10 cellular contexts compared by ENCODE assay signal in the genomic region with DNA sequence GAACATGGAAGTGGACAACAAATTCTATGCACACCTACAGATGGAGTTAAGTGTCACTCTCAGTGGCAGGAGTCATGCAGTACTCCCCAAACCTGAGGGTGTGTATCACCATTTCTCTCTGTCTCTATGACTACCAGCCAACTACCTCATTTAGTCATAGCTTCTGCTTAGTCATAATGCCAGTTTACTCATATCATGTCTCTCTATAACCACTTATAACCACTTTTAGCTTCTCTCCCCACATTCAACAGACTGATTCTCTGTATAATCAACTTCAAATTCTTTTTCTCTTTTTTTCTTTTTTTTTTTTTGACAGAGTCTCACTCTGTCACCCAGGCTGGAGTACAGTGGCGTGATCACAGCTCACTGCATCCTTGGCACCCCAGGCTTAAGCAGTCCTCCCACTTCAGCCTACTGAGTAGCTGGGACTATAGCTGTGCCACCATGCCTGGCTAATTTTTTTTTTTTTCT. TPM values are rescaled to one million over a fixed set of nuclear protein-coding genes. Genes with fewer than 3 reads are reported as not detected.
DNase-seq lines count a peak whose midpoint lies in the region; ATAC-seq, FAIRE-seq and TF ChIP-seq lines count a peak whose summit lies in the region.
"Had no signal": no experiment of that assay in that cellular context is flagged by ENCODE, and none has a peak within 500 bp of the region (broad histone marks: within the 10 kb centered on the region; RNA-seq: fewer than 3 reads in every experiment).

No MANE protein-coding gene starts in this region.

- H3K27me3 ChIP-seq in keratinocyte (ENCODE audit: control insufficient read depth, extremely low read depth, insufficient read depth, low read length): no peaks in the 10 kb centered on the region
- H3K27me3 ChIP-seq: pancreas had no signal

- H3K9me3 ChIP-seq in keratinocyte (ENCODE audit: control insufficient read depth, low read depth, low read length): no peaks in the 10 kb centered on the region
- H3K9me3 ChIP-seq: pancreas had no signal

- no peaks in the 10 kb centered on the region for H3K9me1 ChIP-seq in keratinocyte (ENCODE audit: control insufficient read depth, extremely low read depth, insufficient read depth, low read length)

- no peak for TF ChIP-seq CTCF in keratinocyte (optimal IDR thresholded peaks at IDR 0.05 in 1 of 3, IDR thresholded peaks at IDR 0.05 in 1 of 3, conservative IDR thresholded peaks at IDR 0.05 in 1 of 3; ENCODE audit: extremely low read depth in 1 of 3, insufficient read depth in 2 of 3, low read length in 3 of 3)

- peak overlapping the region; percentile 74 for H3K27ac ChIP-seq in keratinocyte (ENCODE audit: control insufficient read depth, insufficient read depth, low read length)
- H3K27ac ChIP-seq: pancreas had no signal

- FAIRE-seq in GM12892 (lab: Jason Lieb, UNC): peak; percentile 91
- FAIRE-seq in HTR-8/SVneo (lab: Jason Lieb, UNC): no peak
- peak; percentile 73 for FAIRE-seq in keratinocyte (lab: Jason Lieb, UNC)
- FAIRE-seq: pancreas, TTC549 had no signal

- H3K4me1 ChIP-seq in keratinocyte (ENCODE audit: control insufficient read depth, extremely low read depth, insufficient read depth, low read length): peaks cover 22% of the 10 kb centered on the region
- H3K4me1 ChIP-seq: pancreas had no signal

- ATAC-seq in GM21723 (IDR thresholded peaks at IDR 0.05; ENCODE audit: unreplicated experiment): peak; percentile 100

- peak overlapping the region; percentile 34 for H3K9ac ChIP-seq in keratinocyte (ENCODE audit: control insufficient read depth, extremely low read depth, insufficient read depth, low read length)

- peak overlapping the region; percentile 27 for H3K4me2 ChIP-seq in keratinocyte (ENCODE audit: control insufficient read depth, extremely low read depth, insufficient read depth, low read depth, low read length)

- H3K4me3 ChIP-seq in keratinocyte (ENCODE audit: control insufficient read depth in 2 of 3, extremely low read depth in 1 of 3, insufficient read depth in 2 of 3, low read depth in 1 of 3, low read length in 3 of 3): no peak overlapping the region
- H3K4me3 ChIP-seq: pancreas had no signal

- dilution Hi-C loops in keratinocyte (cut with MboI; ENCODE audit: extremely low pct_ligation_motif_present, low sequenced_read_pairs): no loop called here

- TF ChIP-seq POLR2A in GM12892 (IDR thresholded peaks at IDR 0.05; ENCODE audit: low read depth, low read length): no peak

- H2AFZ ChIP-seq in keratinocyte (ENCODE audit: control insufficient read depth, low read length): no peak overlapping the region

- no peaks in the 10 kb centered on the region for H4K20me1 ChIP-seq in keratinocyte (ENCODE audit: control insufficient read depth, extremely low read depth, insufficient read depth, low read length)

- no peaks in the 10 kb centered on the region for H3K36me3 ChIP-seq in keratinocyte (ENCODE audit: control insufficient read depth in 2 of 2, extremely low read depth in 1 of 2, insufficient read depth in 2 of 2, low read length in 2 of 2)
- H3K36me3 ChIP-seq: pancreas had no signal

- H3K79me2 ChIP-seq in keratinocyte (ENCODE audit: control insufficient read depth, insufficient read depth, low read length): no peaks in the 10 kb centered on the region

- peak; percentile 50 for DNase-seq in GM12892 (ENCODE audit: insufficient read length)
- peak; percentile 54 for DNase-seq in HTR-8/SVneo (ENCODE audit: insufficient read length, low spot score)
- peak; percentile 58 for DNase-seq in activated CD4-positive, alpha-beta T cell treated with anti-CD3 and anti-CD28 coated beads for 48 hours
- DNase-seq in keratinocyte (ENCODE audit: low read depth, low spot score): peak; percentile 75
- no peak for DNase-seq in activated gamma-delta T cell (lab: John Stamatoyannopoulos, UW)
- DNase-seq in GOT3 (lab: John Stamatoyannopoulos, UW): no peak
- no peak for DNase-seq in mucosa of gallbladder (ENCODE audit: low spot score)
- DNase-seq: pancreas had no signal

RNA-seq across cellular contexts. Expression of a gene that starts 13.8 kb away (rescaled TPM):
- polyA plus RNA-seq in GM12892 (2012; ENCODE audit: missing spikeins): 73.1 TPM
- 14.0 to 44.1 TPM (median 40.8 TPM) in 3 replicates for polyA plus RNA-seq in keratinocyte
- 29.2 TPM for polyA plus RNA-seq in keratinocyte (2011; ENCODE audit: low read depth)
- 50.2 and 77.7 TPM in 2 replicates for polyA plus RNA-seq in keratinocyte (2011; cell fraction: cytosol; rRNA removed)
- 9.0 and 18.5 TPM in 2 replicates for polyA plus RNA-seq in keratinocyte (2011; cell fraction: nucleus; rRNA removed)
- 33.6 and 73.4 TPM in 2 replicates for polyA plus RNA-seq in keratinocyte (2012; ENCODE audit: low replicate concordance)
- polyA minus RNA-seq in keratinocyte: 1.7 to 8.4 TPM (median 2.0 TPM) in 3 replicates
- polyA minus RNA-seq in keratinocyte (2011; cell fraction: cytosol; rRNA and poly(A)+ RNA removed): 14.6 TPM
- 2.5 and 4.3 TPM in 2 replicates for polyA minus RNA-seq in keratinocyte (2011; cell fraction: nucleus; rRNA and poly(A)+ RNA removed)
- 137 TPM for total RNA-seq in mucosa of gallbladder

RNA-seq across cellular contexts. Expression of a gene that starts 37.1 kb away (rescaled TPM):
- 49.2 TPM for polyA plus RNA-seq in GM12892 (2012; ENCODE audit: missing spikeins)
- polyA plus RNA-seq in keratinocyte: 25.5 to 58.1 TPM (median 31.2 TPM) in 3 replicates
- 37.8 TPM for polyA plus RNA-seq in keratinocyte (2011; ENCODE audit: low read depth)
- polyA plus RNA-seq in keratinocyte (2011; cell fraction: cytosol; rRNA removed): 26.3 and 54.8 TPM in 2 replicates
- polyA plus RNA-seq in keratinocyte (2011; cell fraction: nucleus; rRNA removed): 20.4 and 24.4 TPM in 2 replicates
- polyA plus RNA-seq in keratinocyte (2012; ENCODE audit: low replicate concordance): 24.9 and 34.1 TPM in 2 replicates
- 5.6 to 15.2 TPM (median 6.2 TPM) in 3 replicates for polyA minus RNA-seq in keratinocyte
- 9.8 TPM for polyA minus RNA-seq in keratinocyte (2011; cell fraction: cytosol; rRNA and poly(A)+ RNA removed)
- 3.3 and 10.2 TPM in 2 replicates for polyA minus RNA-seq in keratinocyte (2011; cell fraction: nucleus; rRNA and poly(A)+ RNA removed)
- total RNA-seq in mucosa of gallbladder: 22.8 TPM

Comparison
In these comparisons a context has a peak if more than half of its experiments do, and no peak if none do; other contexts are left out.
1. DNase-seq: peak in GM12892 (single experiment), HTR-8/SVneo (single experiment), activated CD4-positive, alpha-beta T cell treated with anti-CD3 and anti-CD28 coated beads for 48 hours (single experiment) and keratinocyte (single experiment); none in activated gamma-delta T cell (single experiment), GOT3 (single experiment) and mucosa of gallbladder (single experiment).